Comparison of ENCODE assay signal across 1 cellular context in genomic region chr5:41843456-41844112, GRCh38.
TF ChIP-seq lines count a peak whose summit lies in the region.

No MANE protein-coding gene starts in this region.

TF ChIP-seq in SK-N-SH, 30 proteins besides CTCF, POLR2A, EP300 and RAD21 (continued from another document):
- TF ChIP-seq USF2 (IDR thresholded peaks at IDR 0.05; ENCODE audit: borderline replicate concordance, low read depth, low read length): no peak
- peak; percentile 72; the same call in 1 of the 2 replicates for TF ChIP-seq YY1 (IDR thresholded peaks at IDR 0.05; ENCODE audit: low read depth)
- TF ChIP-seq GATA2 (CRISPR knock-in tag; IDR thresholded peaks at IDR 0.05): no peak
- TF ChIP-seq EZH2phosphoT487 (IDR thresholded peaks at IDR 0.05; ENCODE audit: borderline replicate concordance, low read depth): no peak
- peak; percentile 58; the same call in 1 of the 2 replicates for TF ChIP-seq MXI1 (IDR thresholded peaks at IDR 0.05; ENCODE audit: low read depth, low read length)
- peak; percentile 93 for TF ChIP-seq SMC3 (IDR thresholded peaks at IDR 0.05; ENCODE audit: low read depth, low read length)
- TF ChIP-seq TAF1 (IDR thresholded peaks at IDR 0.05; ENCODE audit: borderline replicate concordance, low read depth, low read length): no peak
- TF ChIP-seq RCOR1 (IDR thresholded peaks at IDR 0.05; ENCODE audit: low read length): peak; percentile 59; the same call in 1 of the 2 replicates
- peak; percentile 15; the same call in 1 of the 2 replicates for TF ChIP-seq MAX (IDR thresholded peaks at IDR 0.05; ENCODE audit: low read depth)
- TF ChIP-seq NFIC (IDR thresholded peaks at IDR 0.05; ENCODE audit: borderline replicate concordance): no peak
